In genomic region chr17:1730004-1730344, GRCh38 we compare ENCODE assay signal across 13 cellular contexts. TPM values are rescaled to one million over a fixed set of nuclear protein-coding genes. Genes with fewer than 3 reads are reported as not detected.
DNase-seq lines count a peak whose midpoint lies in the region; ATAC-seq and TF ChIP-seq lines count a peak whose summit lies in the region.
"Had no signal": no experiment of that assay in that cellular context is flagged by ENCODE, and none has a peak within 500 bp of the region (broad histone marks: within the 10 kb centered on the region; RNA-seq: fewer than 3 reads in every experiment).

No MANE protein-coding gene starts in this region.

- DNase-seq in Right ventricle myocardium inferior (ENCODE audit: missing footprints) (no peak), cardiac septum (ENCODE audit: low spot score) (no peak), GM19238 (ENCODE audit: insufficient read length, low spot score) (no peak)
- DNase-seq in activated CD8-positive, alpha-beta memory T cell treated with anti-CD3 and anti-CD28 coated beads, Interleukin-2, amount 10 ng/mL, durations not matched to agents 7 days and 5 days = no peak
- DNase-seq: ACHN; activated CD4-positive, alpha-beta T cell treated with anti-CD3 and anti-CD28 coated beads for 1 hour; activated gamma-delta T cell; central memory CD4-positive, alpha-beta T cell; NCI-H226 had no signal

- ATAC-seq in Right ventricle myocardium inferior (peak; percentile 16), gastroesophageal sphincter (peak; percentile 7), GM21529 (IDR thresholded peaks at IDR 0.05; ENCODE audit: unreplicated experiment) (no peak), HG02852 (IDR thresholded peaks at IDR 0.05; ENCODE audit: unreplicated experiment) (no peak)
- no peak for ATAC-seq in activated CD8-positive, alpha-beta memory T cell treated with anti-CD3 and anti-CD28 coated beads, Interleukin-2, amount 10 ng/mL, durations not matched to agents 7 days and 5 days

- no peak for TF ChIP-seq EP300 in gastroesophageal sphincter (IDR thresholded peaks at IDR 0.05)

- CTCF ChIA-PET in activated CD8-positive, alpha-beta memory T cell treated with anti-CD3 and anti-CD28 coated beads, Interleukin-2, amount 10 ng/mL, durations not matched to agents 7 days and 5 days (lab: Charles Lee) = no interaction called here

- no peak overlapping the region for H3K4me3 Mint-ChIP-seq in activated CD8-positive, alpha-beta memory T cell treated with anti-CD3 and anti-CD28 coated beads, Interleukin-2, amount 10 ng/mL, durations not matched to agents 7 days and 5 days

- 45% methylated on average over 13 of the region's 14 CpGs; no CpG with 5 or more reads in 1 of the 2 donors for WGBS in gastroesophageal sphincter (ENCODE audit: low coverage in 1 of 2), 2 donors

- no peaks in the 10 kb centered on the region for H3K9me3 ChIP-seq in gastroesophageal sphincter

- H3K4me3 ChIP-seq in gastroesophageal sphincter (peak overlapping the region in 1 of 2 donors; percentile 28), rectal smooth muscle tissue (ENCODE audit: low read length) (no peak overlapping the region)

- intact Hi-C loops in Right ventricle myocardium inferior (cut with DNase I) = no loop called here
- intact Hi-C loops in cardiac septum (cut with DNase I) = loop anchor here (5.0 kb wide), 1 partner anchor 297 kb away; the partner anchor contains the start of gene RTN4RL1

- TF ChIP-seq POLR2A in gastroesophageal sphincter (IDR thresholded peaks at IDR 0.05) = no peak

- peaks cover 21% of the 10 kb centered on the region for H3K4me1 Mint-ChIP-seq in activated CD8-positive, alpha-beta memory T cell treated with anti-CD3 and anti-CD28 coated beads, Interleukin-2, amount 10 ng/mL, durations not matched to agents 7 days and 5 days

- no peaks in the 10 kb centered on the region for H3K9me3 Mint-ChIP-seq in activated CD8-positive, alpha-beta memory T cell treated with anti-CD3 and anti-CD28 coated beads, Interleukin-2, amount 10 ng/mL, durations not matched to agents 7 days and 5 days (ENCODE audit: low read depth)

- H3K27me3 ChIP-seq in gastroesophageal sphincter = no peaks in the 10 kb centered on the region
- H3K27me3 ChIP-seq in rectal smooth muscle tissue (ENCODE audit: control insufficient read depth, insufficient read depth, low read length) = no peaks in the 10 kb centered on the region

- no peak overlapping the region for H3K27ac Mint-ChIP-seq in activated CD8-positive, alpha-beta memory T cell treated with anti-CD3 and anti-CD28 coated beads, Interleukin-2, amount 10 ng/mL, durations not matched to agents 7 days and 5 days

- H3K9ac ChIP-seq in rectal smooth muscle tissue (ENCODE audit: low read length) = no peak overlapping the region

- peaks cover 6% of the 10 kb centered on the region for H3K36me3 Mint-ChIP-seq in activated CD8-positive, alpha-beta memory T cell treated with anti-CD3 and anti-CD28 coated beads, Interleukin-2, amount 10 ng/mL, durations not matched to agents 7 days and 5 days

- H3K36me3 ChIP-seq in gastroesophageal sphincter (peaks cover 0 to 90% of the 10 kb centered on the region in 2 donors), rectal smooth muscle tissue (ENCODE audit: control insufficient read depth, insufficient read depth, low read length) (peaks cover 7% of the 10 kb centered on the region)

- H3K27ac ChIP-seq in gastroesophageal sphincter = peak overlapping the region in 3 of 4 donors; percentile 66 to 88 (median 74)
- peak overlapping the region; percentile 60 for H3K27ac ChIP-seq in rectal smooth muscle tissue (ENCODE audit: low read depth, low read length)

- H3K4me1 ChIP-seq in gastroesophageal sphincter = peaks cover 0 to 67% (median 15%) of the 10 kb centered on the region in 3 donors
- peaks cover 2% of the 10 kb centered on the region for H3K4me1 ChIP-seq in rectal smooth muscle tissue (ENCODE audit: control insufficient read depth, insufficient read depth, low read length)

- H3K27me3 Mint-ChIP-seq in activated CD8-positive, alpha-beta memory T cell treated with anti-CD3 and anti-CD28 coated beads, Interleukin-2, amount 10 ng/mL, durations not matched to agents 7 days and 5 days = no peaks in the 10 kb centered on the region

- TF ChIP-seq CTCF in gastroesophageal sphincter (IDR thresholded peaks at IDR 0.05) = no peak

RNA-seq across cellular contexts. Expression of gene WDR81, which starts 5.5 kb away (rescaled TPM):
- total RNA-seq in Right ventricle myocardium inferior (10.4 TPM), cardiac septum (7.2 TPM), gastroesophageal sphincter (10 to 100 TPM; 21.8 to 44.1 (median 32.2) TPM)
- total RNA-seq in activated CD8-positive, alpha-beta memory T cell treated with anti-CD3 and anti-CD28 coated beads, Interleukin-2, amount 10 ng/mL, durations not matched to agents 7 days and 5 days = 10 to 100 TPM; 28.7 to 32.1 TPM

RNA-seq across cellular contexts. Expression of gene SERPINF2, which starts 12.7 kb away (rescaled TPM):
- total RNA-seq in Right ventricle myocardium inferior (0.73 TPM), cardiac septum (1.2 TPM), gastroesophageal sphincter (1 to 10 TPM; 2.0 to 7.6 (median 5.1) TPM)
- under 1 TPM; 0.18 to 0.19 TPM for total RNA-seq in activated CD8-positive, alpha-beta memory T cell treated with anti-CD3 and anti-CD28 coated beads, Interleukin-2, amount 10 ng/mL, durations not matched to agents 7 days and 5 days

RNA-seq across cellular contexts. Expression of gene TLCD2, which starts 19.8 kb away (rescaled TPM):
- total RNA-seq in Right ventricle myocardium inferior (2.4 TPM), cardiac septum (2.6 TPM), gastroesophageal sphincter (1 to 10 TPM; 4.2 to 5.1 (median 4.8) TPM)
- under 1 TPM; 0.20 to 0.28 TPM for total RNA-seq in activated CD8-positive, alpha-beta memory T cell treated with anti-CD3 and anti-CD28 coated beads, Interleukin-2, amount 10 ng/mL, durations not matched to agents 7 days and 5 days

RNA-seq across cellular contexts. Expression of gene SERPINF1, which starts 31.9 kb away (rescaled TPM):
- 198 TPM for total RNA-seq in Right ventricle myocardium inferior
- total RNA-seq in cardiac septum = 163 TPM
- 100 to 1,000 TPM; 136 to 634 (median 302) TPM for total RNA-seq in gastroesophageal sphincter
- 1 to 10 TPM in 1 of 2 experiments, under 1 TPM in 1; 0.93 to 1.1 TPM for total RNA-seq in activated CD8-positive, alpha-beta memory T cell treated with anti-CD3 and anti-CD28 coated beads, Interleukin-2, amount 10 ng/mL, durations not matched to agents 7 days and 5 days

RNA-seq across cellular contexts. Expression of gene PRPF8, which starts 45.3 kb away (rescaled TPM):
- total RNA-seq in Right ventricle myocardium inferior (120 TPM), cardiac septum (162 TPM), gastroesophageal sphincter (100 to 1,000 TPM; 111 to 195 (median 161) TPM)
- 100 to 1,000 TPM; 324 to 358 TPM for total RNA-seq in activated CD8-positive, alpha-beta memory T cell treated with anti-CD3 and anti-CD28 coated beads, Interleukin-2, amount 10 ng/mL, durations not matched to agents 7 days and 5 days

Comparison
In these comparisons a context has a peak if more than half of its experiments do, and no peak if none do; other contexts are left out.
1. ATAC-seq: peak in Right ventricle myocardium inferior (single experiment) and gastroesophageal sphincter (single experiment); none in GM21529 (single experiment), HG02852 (single experiment) and activated CD8-positive, alpha-beta memory T cell treated with anti-CD3 and anti-CD28 coated beads, Interleukin-2, amount 10 ng/mL, durations not matched to agents 7 days and 5 days (single experiment).